In genomic region chr10:19659920-19660655, GRCh38 we compare ENCODE assay signal across 22 cellular contexts.
DNase-seq lines count a peak whose midpoint lies in the region; ATAC-seq and TF ChIP-seq lines count a peak whose summit lies in the region.
"Had no signal": no experiment of that assay in that cellular context is flagged by ENCODE, and none has a peak within 500 bp of the region (broad histone marks: within the 10 kb centered on the region; RNA-seq: fewer than 3 reads in every experiment).

No MANE protein-coding gene starts in this region.

- TF ChIP-seq CTCF in choroid plexus epithelial cell (conservative IDR thresholded peaks at IDR 0.05; ENCODE audit: low read depth, low read length) (no peak), osteoblast (IDR thresholded peaks at IDR 0.05; ENCODE audit: extremely low read depth, low read depth, low read length) (no peak)

- no peak for ATAC-seq in HG02759 (IDR thresholded peaks at IDR 0.05; ENCODE audit: unreplicated experiment)
- ATAC-seq: activated naive CD8-positive, alpha-beta T cell treated with anti-CD3 and anti-CD28 coated beads, Interleukin-2, amount 50 U/mL, for 24 hours; effector memory CD8-positive, alpha-beta T cell; Panc1 had no signal

- no peaks in the 10 kb centered on the region for H3K27me3 ChIP-seq in osteoblast (ENCODE audit: insufficient read depth, low read length)
- no peaks in the 10 kb centered on the region for H3K27me3 ChIP-seq in H7 (ENCODE audit: control insufficient read depth, insufficient read depth, low read length)

- H3K27ac ChIP-seq in osteoblast (ENCODE audit: low read depth, low read length), result peak overlapping the region; percentile 77
- H3K27ac ChIP-seq: HL-60 had no signal

- H3K4me1 ChIP-seq in osteoblast (ENCODE audit: insufficient read depth, low read length), result peaks cover 33% of the 10 kb centered on the region

- H2AFZ ChIP-seq in osteoblast (ENCODE audit: low read length), result peak overlapping the region; percentile 32

- peak; percentile 5 for DNase-seq in AG08396 (ENCODE audit: low spot score)
- DNase-seq in NCI-H226, result peak; percentile 57
- DNase-seq in choroid plexus epithelial cell (ENCODE audit: low read depth), result peak; percentile 50
- peak; percentile 58 for DNase-seq in osteoblast (ENCODE audit: insufficient read length, low spot score, missing footprints)
- DNase-seq in T1000 (lab: John Stamatoyannopoulos, UW), result no peak
- no peak for DNase-seq in central memory CD4-positive, alpha-beta T cell
- DNase-seq in H7, result no peak
- DNase-seq: activated naive CD8-positive, alpha-beta T cell treated with anti-CD3 and anti-CD28 coated beads, Interleukin-2, amount 50 U/mL, for 24 hours; CD8-positive, alpha-beta memory T cell; cerebellar nuclear complex; DMS53; effector memory CD8-positive, alpha-beta T cell; hippocampal formation; kidney; MM.1S; NCI-H1694 treated with DMSO at 0.1 percent for 48 hours; NCI-H345; nephron progenitor cell; stimulated activated CD4-positive, alpha-beta T cell treated with anti-CD3 and anti-CD28 coated beads, Interleukin-15, amount 100 ng/mL, for 24 hours had no signal

- H3K4me3 ChIP-seq in choroid plexus epithelial cell (ENCODE audit: low read depth, low read length) (no peak overlapping the region), osteoblast (ENCODE audit: insufficient read depth, low read length) (no peak overlapping the region), H7 (ENCODE audit: insufficient read depth, low read depth, low read length) (no peak overlapping the region)

- H3K36me3 ChIP-seq in osteoblast (ENCODE audit: insufficient read depth, low read length) (no peaks in the 10 kb centered on the region), H7 (replicated peaks; ENCODE audit: control insufficient read depth, insufficient read depth, low read length) (no peaks in the 10 kb centered on the region)

- H3K9me3 ChIP-seq in osteoblast (ENCODE audit: low read depth, low read length), result no peaks in the 10 kb centered on the region

- H3K4me2 ChIP-seq in osteoblast (ENCODE audit: insufficient read depth, low read length), result peak overlapping the region; percentile 33

- no peaks in the 10 kb centered on the region for H3K79me2 ChIP-seq in osteoblast (ENCODE audit: insufficient read depth, low read length)

- H4K20me1 ChIP-seq in osteoblast (ENCODE audit: insufficient read depth, low read length), result no peaks in the 10 kb centered on the region

Comparison
In these comparisons a context has a peak if more than half of its experiments do, and no peak if none do; other contexts are left out.
1. DNase-seq: peak in AG08396 (single experiment), NCI-H226 (single experiment), choroid plexus epithelial cell (single experiment) and osteoblast (single experiment); none in T1000 (single experiment), central memory CD4-positive, alpha-beta T cell (single experiment) and H7 (single experiment).